In the genomic region with DNA sequence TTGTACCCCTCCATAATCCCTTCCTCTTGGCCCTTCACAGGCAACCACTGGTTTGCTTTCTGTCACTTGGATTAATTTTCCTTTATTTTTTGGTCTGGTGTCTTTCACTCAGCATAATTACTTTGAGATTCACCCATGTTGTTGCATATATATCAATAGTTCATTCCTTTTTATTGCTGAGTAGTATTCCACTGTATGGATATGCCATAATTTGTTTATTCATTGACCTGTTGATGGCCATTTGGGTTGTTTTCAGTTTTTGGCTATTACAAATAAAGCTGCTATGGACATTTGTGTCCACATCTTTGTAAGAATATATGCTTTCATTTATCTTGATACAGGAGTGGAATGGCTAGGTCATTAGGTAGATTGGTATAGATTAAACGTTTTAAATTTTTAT, we compare ENCODE assay signal across 29 cellular contexts.
"Had no signal": no experiment of that assay in that cellular context is flagged by ENCODE, and none has a peak within 500 bp of the region (broad histone marks: within the 10 kb centered on the region; RNA-seq: fewer than 3 reads in every experiment).

No MANE protein-coding gene starts in this region.

- H3K27me3 ChIP-seq: stomach, suprapubic skin, testis, thyroid gland, tibial artery, tibial nerve, transverse colon, upper lobe of left lung, upper lobe of right lung, uterus, vagina had no signal

- H3K36me3 Mint-ChIP-seq: stimulated activated effector memory CD8-positive, alpha-beta T cell treated with anti-CD3 and anti-CD28 coated beads, Interleukin-12 subunit alpha, Interleukin-12 subunit beta, amount 100 ng/mL, for 72 hours had no signal

- H3K4me3 ChIP-seq: stomach, suprapubic skin, testis, thoracic aorta, thyroid gland, tibial artery, tibial nerve, transverse colon, upper lobe of left lung, upper lobe of right lung, uterus, vagina had no signal

- DNase-seq: stimulated activated CD4-positive, alpha-beta T cell treated with anti-CD3 and anti-CD28 coated beads, Interleukin-2, amount 100 ng/mL, for 48 hours; stimulated activated CD4-positive, alpha-beta T cell treated with anti-CD3 and anti-CD28 coated beads, Interleukin-4, amount 100 ng/mL, for 1 hour; stimulated activated CD4-positive, alpha-beta T cell treated with anti-CD3 and anti-CD28 coated beads, Interleukin-4, amount 100 ng/mL, for 24 hours; stimulated activated CD4-positive, alpha-beta T cell treated with anti-CD3 and anti-CD28 coated beads, Interleukin-4, amount 100 ng/mL, for 4 hours; stimulated activated CD8-positive, alpha-beta memory T cell treated with anti-CD3 and anti-CD28 coated beads, Interleukin-4, amount 100 ng/mL, for 48 hours; stimulated activated naive B cell treated with anti-CD40 and anti-IgM and Interleukin-4, amounts not matched to agents 10 μg/mL and 1 μg/mL and 100 μg/mL, for 72 hours; stimulated activated naive CD4-positive, alpha-beta T cell; stimulated activated naive CD4-positive, alpha-beta T cell treated with Interleukin-2 at 50 U/mL for 16 hours; stimulated activated naive CD8-positive, alpha-beta T cell treated with anti-CD3 and anti-CD28 coated beads, Interleukin-15, amount 100 ng/mL, for 72 hours; stimulated activated naive CD8-positive, alpha-beta T cell treated with anti-CD3 and anti-CD28 coated beads, Interleukin-15, Interleukin-2, amounts not matched to agents 100 U/mL and 50 U/mL, for 24 hours; stomach; substantia nigra; testis; thyroid gland; tibial artery; transverse colon; trophoblast cell; upper lobe of left lung; upper lobe of right lung; uterus had no signal

- H3K4me1 ChIP-seq: testis, upper lobe of right lung, uterus had no signal

- H3K4me3 Mint-ChIP-seq: stimulated activated effector memory CD8-positive, alpha-beta T cell treated with anti-CD3 and anti-CD28 coated beads, Interleukin-12 subunit alpha, Interleukin-12 subunit beta, amount 100 ng/mL, for 72 hours; stimulated activated memory B cell treated with anti-CD40 and anti-IgM and Interleukin-4, amounts not matched to agents 10 μg/mL and 1 μg/mL and 100 μg/mL, for 72 hours; stimulated activated naive B cell treated with anti-CD40 and anti-IgM and Interleukin-4, amounts not matched to agents 10 μg/mL and 1 μg/mL and 100 μg/mL, for 72 hours; stimulated activated naive CD8-positive, alpha-beta T cell treated with anti-CD3 and anti-CD28 coated beads, Interleukin-15, amount 100 ng/mL, for 72 hours; stimulated activated naive CD8-positive, alpha-beta T cell treated with anti-CD3 and anti-CD28 coated beads, Interleukin-15, Interleukin-2, amounts not matched to agents 100 ng/mL and 50 ng/mL, for 24 hours; type B pancreatic cell had no signal

- H3K27me3 Mint-ChIP-seq: stimulated activated memory B cell treated with anti-CD40 and anti-IgM and Interleukin-4, amounts not matched to agents 10 μg/mL and 1 μg/mL and 100 μg/mL, for 72 hours; stimulated activated naive B cell treated with anti-CD40 and anti-IgM and Interleukin-4, amounts not matched to agents 10 μg/mL and 1 μg/mL and 100 μg/mL, for 72 hours; stimulated activated naive CD8-positive, alpha-beta T cell treated with anti-CD3 and anti-CD28 coated beads, Interleukin-15, amount 100 ng/mL, for 72 hours; stimulated activated naive CD8-positive, alpha-beta T cell treated with anti-CD3 and anti-CD28 coated beads, Interleukin-15, Interleukin-2, amounts not matched to agents 100 ng/mL and 50 ng/mL, for 24 hours; type B pancreatic cell had no signal

- H3K27ac Mint-ChIP-seq: stimulated activated effector memory CD8-positive, alpha-beta T cell treated with anti-CD3 and anti-CD28 coated beads, Interleukin-12 subunit alpha, Interleukin-12 subunit beta, amount 100 ng/mL, for 72 hours; stimulated activated memory B cell treated with anti-CD40 and anti-IgM and Interleukin-4, amounts not matched to agents 10 μg/mL and 1 μg/mL and 100 μg/mL, for 72 hours; stimulated activated naive B cell treated with anti-CD40 and anti-IgM and Interleukin-4, amounts not matched to agents 10 μg/mL and 1 μg/mL and 100 μg/mL, for 72 hours; stimulated activated naive CD8-positive, alpha-beta T cell treated with anti-CD3 and anti-CD28 coated beads, Interleukin-15, amount 100 ng/mL, for 72 hours; stimulated activated naive CD8-positive, alpha-beta T cell treated with anti-CD3 and anti-CD28 coated beads, Interleukin-15, Interleukin-2, amounts not matched to agents 100 ng/mL and 50 ng/mL, for 24 hours; type B pancreatic cell had no signal

- FAIRE-seq: urothelium cell line had no signal

- ATAC-seq: stimulated activated effector memory CD8-positive, alpha-beta T cell treated with anti-CD3 and anti-CD28 coated beads, Interleukin-12 subunit alpha, Interleukin-12 subunit beta, amount 100 ng/mL, for 72 hours; stimulated activated memory B cell treated with anti-CD40 and anti-IgM and Interleukin-4, amounts not matched to agents 10 μg/mL and 1 μg/mL and 100 μg/mL, for 72 hours; stimulated activated naive B cell treated with anti-CD40 and anti-IgM and Interleukin-4, amounts not matched to agents 10 μg/mL and 1 μg/mL and 100 μg/mL, for 72 hours; stimulated activated naive CD8-positive, alpha-beta T cell treated with anti-CD3 and anti-CD28 coated beads, Interleukin-15, amount 100 ng/mL, for 72 hours; stimulated activated naive CD8-positive, alpha-beta T cell treated with anti-CD3 and anti-CD28 coated beads, Interleukin-15, Interleukin-2, amounts not matched to agents 100 U/mL and 50 U/mL, for 24 hours; upper lobe of right lung had no signal

- H3K36me3 ChIP-seq: uterus, vagina had no signal

- H3K9me3 ChIP-seq: stomach, suprapubic skin, testis, thoracic aorta, thyroid gland, tibial artery, tibial nerve, transverse colon, upper lobe of left lung, upper lobe of right lung, uterus, vagina had no signal

- H3K9me3 Mint-ChIP-seq: stimulated activated effector memory CD8-positive, alpha-beta T cell treated with anti-CD3 and anti-CD28 coated beads, Interleukin-12 subunit alpha, Interleukin-12 subunit beta, amount 100 ng/mL, for 72 hours; stimulated activated memory B cell treated with anti-CD40 and anti-IgM and Interleukin-4, amounts not matched to agents 10 μg/mL and 1 μg/mL and 100 μg/mL, for 72 hours; stimulated activated naive CD8-positive, alpha-beta T cell treated with anti-CD3 and anti-CD28 coated beads, Interleukin-15, amount 100 ng/mL, for 72 hours; stimulated activated naive CD8-positive, alpha-beta T cell treated with anti-CD3 and anti-CD28 coated beads, Interleukin-15, Interleukin-2, amounts not matched to agents 100 ng/mL and 50 ng/mL, for 24 hours; type B pancreatic cell had no signal

- H3K4me1 Mint-ChIP-seq: stimulated activated effector memory CD8-positive, alpha-beta T cell treated with anti-CD3 and anti-CD28 coated beads, Interleukin-12 subunit alpha, Interleukin-12 subunit beta, amount 100 ng/mL, for 72 hours; stimulated activated memory B cell treated with anti-CD40 and anti-IgM and Interleukin-4, amounts not matched to agents 10 μg/mL and 1 μg/mL and 100 μg/mL, for 72 hours had no signal

- H3K27ac ChIP-seq: stomach, suprapubic skin, testis, thoracic aorta, thyroid gland, tibial artery, tibial nerve, transverse colon, upper lobe of left lung, upper lobe of right lung, uterus, vagina had no signal
